9 cellular contexts compared by ENCODE assay signal in the genomic region with DNA sequence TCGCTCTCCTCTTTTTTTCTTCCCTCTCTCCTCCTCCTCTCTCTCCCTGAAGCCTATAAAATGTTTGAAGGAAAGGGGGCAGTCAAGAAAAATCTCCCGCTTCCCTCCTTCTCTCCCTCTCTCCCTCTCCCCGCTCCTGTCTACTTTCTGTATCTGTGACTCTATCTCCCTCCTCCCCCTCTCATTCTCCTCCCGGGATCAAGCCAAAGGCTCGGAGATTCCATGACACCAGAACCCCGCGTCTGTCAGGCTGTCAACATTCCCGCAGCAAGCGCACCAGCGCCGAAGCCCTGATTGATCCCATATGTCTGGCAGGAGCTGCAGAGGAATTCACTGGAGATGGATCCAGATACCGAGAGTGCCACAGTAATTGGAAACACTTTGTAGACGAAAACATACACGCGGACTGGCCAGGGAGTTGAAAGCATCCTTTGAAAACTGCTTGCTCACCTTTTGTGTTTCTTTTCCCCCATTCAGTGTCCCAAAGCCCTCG. TPM values are rescaled to one million over a fixed set of nuclear protein-coding genes. Genes with fewer than 3 reads are reported as not detected.
DNase-seq lines count a peak whose midpoint lies in the region; ATAC-seq, FAIRE-seq and TF ChIP-seq lines count a peak whose summit lies in the region.
"Had no signal": no experiment of that assay in that cellular context is flagged by ENCODE, and none has a peak within 500 bp of the region (broad histone marks: within the 10 kb centered on the region; RNA-seq: fewer than 3 reads in every experiment).

No MANE protein-coding gene starts in this region.

- peaks cover 25% of the 10 kb centered on the region for H3K27me3 Mint-ChIP-seq in central memory CD8-positive, alpha-beta T cell
- H3K27me3 Mint-ChIP-seq in naive thymus-derived CD8-positive, alpha-beta T cell: peaks cover 22 to 45% (median 28%) of the 10 kb centered on the region in 5 donors

- H3K9me3 ChIP-seq in kidney (ENCODE audit: control insufficient read depth in 1 of 2, low read length in 2 of 2): peaks cover 0 to under 1% of the 10 kb centered on the region in 2 donors

- H3K4me3 ChIP-seq in HL-60 (replicated peaks; ENCODE audit: insufficient read depth, low read length): peak overlapping the region; percentile 47
- H3K4me3 ChIP-seq in kidney (ENCODE audit: low read length in 2 of 2): peak overlapping the region; percentile 39 to 50

- intact Hi-C loops in kidney (cut with DNase I): no loop called here

- H3K4me1 ChIP-seq in kidney (ENCODE audit: control insufficient read depth in 1 of 2, insufficient read depth in 1 of 2, low read depth in 1 of 2, low read length in 2 of 2): peaks cover 0 to 2% of the 10 kb centered on the region in 2 donors

- H3K9me3 Mint-ChIP-seq in central memory CD8-positive, alpha-beta T cell: no peaks in the 10 kb centered on the region
- peaks cover 0 to 3% (median 0%) of the 10 kb centered on the region in 9 donors for H3K9me3 Mint-ChIP-seq in naive thymus-derived CD8-positive, alpha-beta T cell

- POLR2A ChIA-PET in naive thymus-derived CD8-positive, alpha-beta T cell (lab: Charles Lee): no interaction called here

- peak overlapping the region; percentile 51 for H3K27ac Mint-ChIP-seq in central memory CD8-positive, alpha-beta T cell (ENCODE audit: low read depth)
- no peak overlapping the region for H3K27ac Mint-ChIP-seq in naive thymus-derived CD8-positive, alpha-beta T cell

- FAIRE-seq in kidney (lab: Jason Lieb, UNC): no peak

- H3K36me3 ChIP-seq in kidney (ENCODE audit: control insufficient read depth in 1 of 2, insufficient read depth in 2 of 2, low read length in 2 of 2): no peaks in the 10 kb centered on the region

- no peak overlapping the region for H3K9ac ChIP-seq in kidney (ENCODE audit: low read length in 2 of 2)

- H3K36me3 Mint-ChIP-seq in central memory CD8-positive, alpha-beta T cell (ENCODE audit: insufficient read depth): no peaks in the 10 kb centered on the region
- peaks cover 0 to 2% (median 0%) of the 10 kb centered on the region in 3 donors for H3K36me3 Mint-ChIP-seq in naive thymus-derived CD8-positive, alpha-beta T cell

- DNase-seq in HL-60 (ENCODE audit: low read depth in 1 of 2, low spot score in 1 of 2) (no peak), kidney (no peak), superior temporal gyrus (ENCODE audit: extremely low spot score) (peak; percentile 47), NAMALWA (ENCODE audit: low spot score) (no peak), T-helper 9 cell (no peak)
- no peak for DNase-seq in central memory CD8-positive, alpha-beta T cell (ENCODE audit: low spot score in 2 of 2)
- DNase-seq in naive thymus-derived CD8-positive, alpha-beta T cell: no peak

- H3K27ac ChIP-seq in HL-60 (replicated peaks) (no peak overlapping the region), kidney (ENCODE audit: low read depth in 2 of 2, low read length in 2 of 2) (no peak overlapping the region)

- TF ChIP-seq CTCF in HL-60 (IDR thresholded peaks at IDR 0.05; ENCODE audit: insufficient read depth, low read length) (no peak), kidney (IDR thresholded peaks at IDR 0.05; ENCODE audit: borderline replicate concordance, extremely low read depth, insufficient read depth) (no peak)

- H3K4me1 Mint-ChIP-seq in central memory CD8-positive, alpha-beta T cell: no peaks in the 10 kb centered on the region
- H3K4me1 Mint-ChIP-seq in naive thymus-derived CD8-positive, alpha-beta T cell: peaks cover 0 to 7% (median 4%) of the 10 kb centered on the region in 4 donors

- no peak for ATAC-seq in central memory CD8-positive, alpha-beta T cell (replicated peaks; ENCODE audit: extremely low read depth, poor library complexity, severe bottlenecking)
- no peak for ATAC-seq in esophagus mucosa
- ATAC-seq in naive thymus-derived CD8-positive, alpha-beta T cell: no peak

- peaks cover 38% of the 10 kb centered on the region for H3K27me3 ChIP-seq in HL-60 (ENCODE audit: insufficient read depth, poor library complexity, severe bottlenecking)

- no peak overlapping the region for H3K4me3 Mint-ChIP-seq in central memory CD8-positive, alpha-beta T cell
- H3K4me3 Mint-ChIP-seq in naive thymus-derived CD8-positive, alpha-beta T cell: no peak overlapping the region

RNA-seq across cellular contexts. Expression of a gene that starts 0.3 kb away (rescaled TPM):
- total RNA-seq in kidney (19.3 TPM), esophagus mucosa (1.2 TPM)
- 1.1 TPM for polyA plus RNA-seq in kidney (ENCODE audit: insufficient read depth, low read depth, low replicate concordance)
- total RNA-seq in naive thymus-derived CD8-positive, alpha-beta T cell: not detected
- polyA plus RNA-seq in naive thymus-derived CD8-positive, alpha-beta T cell: not detected
- total RNA-seq: SK-MEL-5 had no signal
